In genomic region chr1:227823537-227823936, GRCh38 we compare ENCODE assay signal across 38 cellular contexts. TPM values are rescaled to one million over a fixed set of nuclear protein-coding genes. Genes with fewer than 3 reads are reported as not detected.
"Had no signal": no experiment of that assay in that cellular context is flagged by ENCODE, and none has a peak within 500 bp of the region (broad histone marks: within the 10 kb centered on the region; RNA-seq: fewer than 3 reads in every experiment).

No MANE protein-coding gene starts in this region.

- H3K4me2 ChIP-seq: KMS-11 had no signal

- DNase-seq: Karpas-422, Kasumi-1, MG63, MM.1S, MV-4-11, NCI-H1048, NCI-H1092, NCI-H1092 treated with DMSO at 0.1 percent for 48 hours, NCI-H1105, NCI-H1105 treated with DMSO at 0.1 percent for 48 hours, NCI-H1417, NCI-H1417 treated with DMSO at 0.1 percent for 48 hours, NCI-H1436, NCI-H1436 treated with DMSO at 0.1 percent for 48 hours, NCI-H146, NCI-H1694, NCI-H1694 treated with DMSO at 0.1 percent for 48 hours, NCI-H187, NCI-H187 treated with DMSO at 0.1 percent for 48 hours, NCI-H1930, NCI-H2029, NCI-H2029 treated with DMSO at 0.1 percent for 48 hours, NCI-H2081, NCI-H2081 treated with DMSO at 0.1 percent for 48 hours, NCI-H2107, NCI-H2171, NCI-H2171 treated with DMSO at 0.1 percent for 48 hours, NCI-H2227 treated with DMSO at 0.1 percent for 48 hours, NCI-H226, NCI-H345, NCI-H446, NCI-H446 treated with DMSO at 0.1 percent for 48 hours, NCI-H510A had no signal

- H3K36me3 ChIP-seq: MG63 had no signal

- H3K27ac ChIP-seq: KMS-11 had no signal

- H3K9ac ChIP-seq: KMS-11 had no signal

- H3K4me3 ChIP-seq: MG63 had no signal

- H3K27me3 ChIP-seq: MG63 had no signal

RNA-seq across cellular contexts. Expression of gene PRSS38, which starts 8.1 kb away (rescaled TPM):
- total RNA-seq: LHCN-M2, M059J, MCF 10A, NCI-H460 had no signal
